9 cellular contexts compared by ENCODE assay signal in the genomic region with DNA sequence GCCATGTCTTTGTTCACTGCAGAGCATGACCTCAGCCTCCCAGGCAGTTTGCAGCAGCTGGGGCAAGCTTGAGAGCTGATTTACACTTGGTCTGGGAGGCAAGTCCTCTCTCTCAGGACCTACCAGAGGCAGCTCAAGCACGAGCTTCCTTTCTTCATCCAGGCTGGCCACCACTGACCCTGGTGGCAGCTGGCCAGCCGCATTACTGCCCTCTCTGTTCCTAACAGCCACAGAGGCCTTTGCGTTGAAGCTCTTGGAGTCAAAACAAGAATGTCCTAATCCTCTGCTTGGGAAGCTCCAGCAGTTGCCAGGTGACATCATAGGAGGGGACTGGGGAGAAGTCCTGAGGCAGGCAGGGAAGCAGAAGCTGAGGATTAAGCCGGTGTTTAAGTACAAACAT.
DNase-seq lines count a peak whose midpoint lies in the region; ATAC-seq, FAIRE-seq and TF ChIP-seq lines count a peak whose summit lies in the region.
"Had no signal": no experiment of that assay in that cellular context is flagged by ENCODE, and none has a peak within 500 bp of the region (broad histone marks: within the 10 kb centered on the region; RNA-seq: fewer than 3 reads in every experiment).

No MANE protein-coding gene starts in this region.

- no peak for FAIRE-seq in kidney (lab: Jason Lieb, UNC)

- H3K4me3 Mint-ChIP-seq in brain: peak overlapping the region; percentile 15 to 57 (median 42)
- H3K4me3 Mint-ChIP-seq in CD14-positive monocyte: no peak overlapping the region
- H3K4me3 Mint-ChIP-seq in activated T-helper 2 cell treated with anti-CD3 and anti-CD28 coated beads, Interferon-gamma antibody, Interleukin-2, Interleukin-4, amounts not matched to agents 10 μg/mL and 5 μg/mL and 100 μg/mL, durations not matched to agents 14 hours and 24 hours and 36 hours (ENCODE audit: low read depth): no peak overlapping the region

- ATAC-seq in HG02852 (IDR thresholded peaks at IDR 0.05; ENCODE audit: unreplicated experiment): no peak

- H3K36me3 Mint-ChIP-seq in brain (no peaks in the 10 kb centered on the region), CD14-positive monocyte (no peaks in the 10 kb centered on the region)
- no peaks in the 10 kb centered on the region for H3K36me3 Mint-ChIP-seq in activated T-helper 2 cell treated with anti-CD3 and anti-CD28 coated beads, Interferon-gamma antibody, Interleukin-2, Interleukin-4, amounts not matched to agents 10 μg/mL and 5 μg/mL and 100 μg/mL, durations not matched to agents 14 hours and 24 hours and 36 hours (ENCODE audit: low read depth)

- H3K4me3 ChIP-seq in kidney (ENCODE audit: low read length in 2 of 2): no peak overlapping the region

- H3K9ac ChIP-seq in kidney (ENCODE audit: low read length in 2 of 2): no peak overlapping the region

- DNase-seq in EL (peak; percentile 26), kidney (peak; percentile 94), retina (peak; percentile 42), CD14-positive monocyte (ENCODE audit: low spot score) (no peak), NCI-H1417 treated with DMSO at 0.1 percent for 48 hours (lab: John Stamatoyannopoulos, UW) (no peak)
- no peak for DNase-seq in activated T-helper 2 cell treated with anti-CD3 and anti-CD28 coated beads, Interferon-gamma antibody, Interleukin-2, Interleukin-4, amounts not matched to agents 10 μg/mL and 5 μg/mL and 100 μg/mL, durations not matched to agents 14 hours and 24 hours and 36 hours (ENCODE audit: low spot score)
- DNase-seq: DMS 273 treated with DMSO at 0.1 percent for 48 hours had no signal

- peaks cover 0 to 7% (median under 1%) of the 10 kb centered on the region in 5 experiments for H3K9me3 Mint-ChIP-seq in brain
- peaks cover 0 to 4% (median 1%) of the 10 kb centered on the region in 7 donors for H3K9me3 Mint-ChIP-seq in CD14-positive monocyte
- H3K9me3 Mint-ChIP-seq in activated T-helper 2 cell treated with anti-CD3 and anti-CD28 coated beads, Interferon-gamma antibody, Interleukin-2, Interleukin-4, amounts not matched to agents 10 μg/mL and 5 μg/mL and 100 μg/mL, durations not matched to agents 14 hours and 24 hours and 36 hours: no peaks in the 10 kb centered on the region

- intact Hi-C loops in kidney (cut with DNase I): no loop called here
- intact Hi-C loops in CD14-positive monocyte (cut with micrococcal nuclease): no loop called here
- intact Hi-C loops in activated T-helper 2 cell treated with anti-CD3 and anti-CD28 coated beads, Interferon-gamma antibody, Interleukin-2, Interleukin-4, amounts not matched to agents 10 μg/mL and 5 μg/mL and 100 μg/mL, durations not matched to agents 14 hours and 24 hours and 36 hours (cut with micrococcal nuclease): no loop called here

- H3K27me3 Mint-ChIP-seq in brain (peaks cover under 1% of the 10 kb centered on the region), CD14-positive monocyte (ENCODE audit: low read depth in 3 of 3) (peaks cover 0 to 2% (median 2%) of the 10 kb centered on the region in 3 donors)
- peaks cover 11% of the 10 kb centered on the region for H3K27me3 Mint-ChIP-seq in activated T-helper 2 cell treated with anti-CD3 and anti-CD28 coated beads, Interferon-gamma antibody, Interleukin-2, Interleukin-4, amounts not matched to agents 10 μg/mL and 5 μg/mL and 100 μg/mL, durations not matched to agents 14 hours and 24 hours and 36 hours (ENCODE audit: low read depth)

- peaks cover 10 to 11% of the 10 kb centered on the region in 2 donors for H3K4me1 ChIP-seq in kidney (ENCODE audit: control insufficient read depth in 1 of 2, insufficient read depth in 1 of 2, low read depth in 1 of 2, low read length in 2 of 2)

- no peak for TF ChIP-seq CTCF in brain (conservative IDR thresholded peaks at IDR 0.05)
- TF ChIP-seq CTCF in kidney (IDR thresholded peaks at IDR 0.05; ENCODE audit: borderline replicate concordance, extremely low read depth, insufficient read depth): no peak
- TF ChIP-seq CTCF in CD14-positive monocyte (IDR thresholded peaks at IDR 0.05): no peak

- no peaks in the 10 kb centered on the region for H3K9me3 ChIP-seq in kidney (ENCODE audit: control insufficient read depth in 1 of 2, low read length in 2 of 2)

- H3K27ac ChIP-seq in kidney (ENCODE audit: low read depth in 2 of 2, low read length in 2 of 2): no peak overlapping the region

- peak overlapping the region; percentile 90 to 99 (median 97) for H3K27ac Mint-ChIP-seq in brain
- no peak overlapping the region for H3K27ac Mint-ChIP-seq in CD14-positive monocyte
- H3K27ac Mint-ChIP-seq in activated T-helper 2 cell treated with anti-CD3 and anti-CD28 coated beads, Interferon-gamma antibody, Interleukin-2, Interleukin-4, amounts not matched to agents 10 μg/mL and 5 μg/mL and 100 μg/mL, durations not matched to agents 14 hours and 24 hours and 36 hours: no peak overlapping the region

- no peaks in the 10 kb centered on the region for H3K36me3 ChIP-seq in kidney (ENCODE audit: control insufficient read depth in 1 of 2, insufficient read depth in 2 of 2, low read length in 2 of 2)

- H3K4me1 Mint-ChIP-seq in brain (peaks cover 99% of the 10 kb centered on the region), CD14-positive monocyte (no peaks in the 10 kb centered on the region)
- no peaks in the 10 kb centered on the region for H3K4me1 Mint-ChIP-seq in activated T-helper 2 cell treated with anti-CD3 and anti-CD28 coated beads, Interferon-gamma antibody, Interleukin-2, Interleukin-4, amounts not matched to agents 10 μg/mL and 5 μg/mL and 100 μg/mL, durations not matched to agents 14 hours and 24 hours and 36 hours (ENCODE audit: low read depth)

Comparison
In these comparisons a context has a peak if more than half of its experiments do, and no peak if none do; other contexts are left out.
1. DNase-seq: peak in EL (single experiment), kidney (single experiment) and retina (single experiment); none in CD14-positive monocyte (single experiment), activated T-helper 2 cell treated with anti-CD3 and anti-CD28 coated beads, Interferon-gamma antibody, Interleukin-2, Interleukin-4, amounts not matched to agents 10 μg/mL and 5 μg/mL and 100 μg/mL, durations not matched to agents 14 hours and 24 hours and 36 hours (single experiment) and NCI-H1417 treated with DMSO at 0.1 percent for 48 hours (single experiment).
2. H3K27ac Mint-ChIP-seq: peak in brain (5 of 5); none in CD14-positive monocyte (0 of 7) and activated T-helper 2 cell treated with anti-CD3 and anti-CD28 coated beads, Interferon-gamma antibody, Interleukin-2, Interleukin-4, amounts not matched to agents 10 μg/mL and 5 μg/mL and 100 μg/mL, durations not matched to agents 14 hours and 24 hours and 36 hours (single experiment).
3. H3K4me3 Mint-ChIP-seq: peak in brain (5 of 5); none in CD14-positive monocyte (0 of 2) and activated T-helper 2 cell treated with anti-CD3 and anti-CD28 coated beads, Interferon-gamma antibody, Interleukin-2, Interleukin-4, amounts not matched to agents 10 μg/mL and 5 μg/mL and 100 μg/mL, durations not matched to agents 14 hours and 24 hours and 36 hours (single experiment).